Comparison of ENCODE assay signal across 1 cellular context in the genomic region with DNA sequence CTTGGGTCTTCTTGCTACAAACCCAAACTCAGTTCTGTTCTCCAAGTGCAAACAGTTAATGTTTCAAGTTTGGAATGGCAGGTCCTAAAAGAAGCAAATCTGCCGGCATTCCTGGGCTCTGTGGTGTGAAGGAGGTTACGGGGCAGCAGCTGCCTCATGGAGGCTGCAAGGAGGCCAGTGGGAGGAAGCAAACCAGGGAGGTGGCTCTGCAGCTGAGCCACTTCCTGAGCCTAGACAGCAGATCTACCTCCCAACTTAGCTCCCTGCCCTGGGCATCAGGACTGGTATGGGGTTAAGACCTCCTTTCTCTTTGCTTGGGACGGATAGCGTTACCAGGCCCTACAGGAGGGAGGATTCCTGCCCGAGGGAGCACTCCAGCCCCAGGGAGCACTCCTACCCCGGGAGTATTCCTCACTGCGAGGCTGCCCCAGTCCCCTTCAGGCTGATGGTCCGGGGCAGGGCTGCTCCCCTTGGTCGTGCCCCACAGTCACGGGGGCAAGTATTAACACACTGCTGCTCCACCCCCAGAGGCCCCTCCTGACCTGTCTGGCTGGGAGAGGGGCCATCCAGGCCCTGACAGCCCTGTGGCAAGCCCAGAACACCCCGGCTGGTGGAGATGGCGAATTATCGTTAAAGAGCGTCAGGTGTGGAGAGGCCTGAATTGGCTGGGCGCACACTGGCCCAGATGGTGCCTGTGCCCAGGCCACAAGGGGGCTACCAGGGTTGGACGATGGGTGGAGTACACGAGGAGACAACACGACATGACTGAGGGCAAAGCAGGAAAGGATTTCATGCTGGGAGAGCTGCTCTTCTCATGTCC.
TF ChIP-seq lines count a peak whose summit lies in the region.

No MANE protein-coding gene starts in this region.

TF ChIP-seq in K562, 482 proteins besides CTCF, POLR2A, EP300 and RAD21:
- TF ChIP-seq ZKSCAN3 (CRISPR knock-in tag; IDR thresholded peaks at IDR 0.05) (no peak), ZNF263 (CRISPR knock-in tag; IDR thresholded peaks at IDR 0.05; ENCODE audit: borderline replicate concordance) (peak; percentile 80)
